ENCODE assay signal across 8 cellular contexts in genomic region chr12:56636675-56637540, GRCh38. TPM values are rescaled to one million over a fixed set of nuclear protein-coding genes. Genes with fewer than 3 reads are reported as not detected.
DNase-seq lines count a peak whose midpoint lies in the region; ATAC-seq and TF ChIP-seq lines count a peak whose summit lies in the region.

No MANE protein-coding gene starts in this region.

- TF ChIP-seq CTCF in GM12872 (IDR thresholded peaks at IDR 0.05; ENCODE audit: insufficient read depth, low read depth, low read length) (peak; percentile 86), heart left ventricle (IDR thresholded peaks at IDR 0.05) (peak; percentile 48 to 82 (median 67))

- H3K4me1 ChIP-seq in heart left ventricle = peaks cover 13 to 82% (median 51%) of the 10 kb centered on the region in 12 donors

- WGBS in adipose tissue, 3 donors = 3% methylated on average over 12 of the region's 12 CpGs
- WGBS in heart left ventricle, 4 donors = 0 to 2% (median 1%) methylated on average over 11 to 12 of the region's 12 CpGs

- no peaks in the 10 kb centered on the region for H3K27me3 ChIP-seq in heart left ventricle

- H3K4me3 ChIP-seq in heart left ventricle = peak overlapping the region in 11 of 12 donors; percentile 60 to 87 (median 83)

- H3K9me3 ChIP-seq in heart left ventricle = no peaks in the 10 kb centered on the region

- DNase-seq in NCI-H1105 (lab: John Stamatoyannopoulos, UW) = peak; percentile 96
- DNase-seq in SW 1271 (lab: John Stamatoyannopoulos, UW) = peak; percentile 97 to 98
- peak; percentile 98 to 100 (median 99) for DNase-seq in heart left ventricle
- peak; percentile 87 to 99 (median 95) for DNase-seq in posterior cingulate gyrus
- DNase-seq in ureter (ENCODE audit: low spot score) = peak; percentile 98

- peak in 1 of 2 donors; percentile 73 for TF ChIP-seq POLR2A in heart left ventricle (IDR thresholded peaks at IDR 0.05)

- H3K27ac ChIP-seq in adipose tissue (ENCODE audit: low read depth, low read length) (peak overlapping the region; percentile 52), heart left ventricle (peak overlapping the region; percentile 83 to 98 (median 96))

- H3K36me3 ChIP-seq in heart left ventricle = peaks cover 0 to 49% (median 45%) of the 10 kb centered on the region in 9 donors

- ATAC-seq in HG02642 (IDR thresholded peaks at IDR 0.05; ENCODE audit: poor library complexity, unreplicated experiment) (peak; percentile 59), heart left ventricle (peak; percentile 77 to 87 (median 84))

- intact Hi-C loops in heart left ventricle (cut with DNase I) (loop anchor here in 5 of 10 donors (1.0 to 10.0 kb wide), 6 partner anchors 35 to 124 kb away; partner anchors contain the start of gene RBMS2 (in 4 of the 5)), posterior cingulate gyrus (cut with DNase I) (loop anchor here (2.0 kb wide), 2 partner anchors 52 to 124 kb away; partner anchors contain the start of gene PTGES3)

RNA-seq across cellular contexts. Expression of gene BAZ2A, which starts 6.8 kb away (rescaled TPM):
- 10 to 100 TPM; 18.9 to 56.0 (median 29.3) TPM for polyA plus RNA-seq in adipose tissue
- total RNA-seq in heart left ventricle = 10 to 100 TPM; 28.0 to 71.5 (median 44.5) TPM
- 10 to 100 TPM; 25.2 to 34.1 TPM for polyA plus RNA-seq in heart left ventricle
- 141 TPM for total RNA-seq in ureter

RNA-seq across cellular contexts. Expression of gene ATP5F1B, which starts 8.9 kb away (rescaled TPM):
- polyA plus RNA-seq in adipose tissue (100 to 1,000 TPM; 365 to 916 (median 482) TPM), heart left ventricle (1,000 to 10,000 TPM; 1,436 to 2,223 TPM)
- total RNA-seq in heart left ventricle (1,000 to 10,000 TPM; 1,755 to 3,502 (median 2,732) TPM), ureter (601 TPM)

RNA-seq across cellular contexts. Expression of gene PTGES3, which starts 51.2 kb away (rescaled TPM):
- polyA plus RNA-seq in adipose tissue = 100 to 1,000 TPM in 1 of 3 donors, 10 to 100 TPM in 2; 70.2 to 165 (median 99.6) TPM
- total RNA-seq in heart left ventricle = 100 to 1,000 TPM in 6 of 9 donors, 10 to 100 TPM in 3; 48.0 to 120 (median 103) TPM
- polyA plus RNA-seq in heart left ventricle = 100 to 1,000 TPM in 1 of 2 donors, 10 to 100 TPM in 1; 54.6 to 125 TPM
- 212 TPM for total RNA-seq in ureter

Comparison
In these comparisons a context has a peak if more than half of its experiments do, and no peak if none do; other contexts are left out.
1. Peak in every context shown above with its lines: DNase-seq, ATAC-seq, H3K4me3 ChIP-seq and H3K27ac ChIP-seq.